13 cellular contexts compared by ENCODE assay signal in genomic region chr3:101484805-101485620, GRCh38. TPM values are rescaled to one million over a fixed set of nuclear protein-coding genes. Genes with fewer than 3 reads are reported as not detected.
A peak's percentile ranks its signal among the peaks of the same experiment; 100 is the strongest.
DNase-seq lines count a peak whose midpoint lies in the region; ATAC-seq and TF ChIP-seq lines count a peak whose summit lies in the region.
"Had no signal": no experiment of that assay in that cellular context is flagged by ENCODE, and none has a peak within 500 bp of the region (broad histone marks: within the 10 kb centered on the region; RNA-seq: fewer than 3 reads in every experiment).

No MANE protein-coding gene starts in this region.

- H3K9me3 Mint-ChIP-seq in central memory CD8-positive, alpha-beta T cell: no peaks in the 10 kb centered on the region
- H3K9me3 Mint-ChIP-seq: T-helper 1 cell treated with Interleukin-12 subunit alpha and Interleukin-12 subunit beta and Interleukin-4 antibody, amounts not matched to agents 30 μg/mL and 1 μg/mL, for 36 hours had no signal

- H3K79me1 ChIP-seq in IMR-90 (ENCODE audit: low read depth in 1 of 2, low read length in 2 of 2) (peaks cover 11 to 13% of the 10 kb centered on the region in 2 experiments; a peak in 3 of 4 replicates), mesendoderm (ENCODE audit: low read length) (peaks cover 2% of the 10 kb centered on the region)

- in situ Hi-C loops in Caki2 (cut with HindIII; ENCODE audit: low pct_unique_long_range_greater_than_20kb, low sequenced_read_pairs) (no loop called here), IMR-90 (cut with MboI; ENCODE audit: low sequenced_read_pairs) (no loop called here)

- H4K8ac ChIP-seq in IMR-90 (ENCODE audit: low read depth in 2 of 2, low read length in 2 of 2): peak overlapping the region in 1 of 2 experiments; percentile 56; a peak in 1 of 4 replicates
- H4K8ac ChIP-seq in mesendoderm (ENCODE audit: low read depth, low read length): no peak overlapping the region

- H3K56ac ChIP-seq in IMR-90 (ENCODE audit: extremely low read depth, insufficient read depth, low read length): no peak overlapping the region
- H3K56ac ChIP-seq in mesendoderm (ENCODE audit: low read length): no peak overlapping the region

- H3K27ac ChIP-seq in IMR-90 (ENCODE audit: insufficient read depth, low read length) (no peak overlapping the region), mesendoderm (ENCODE audit: low read depth, low read length) (no peak overlapping the region), left lung (no peak overlapping the region), adrenal gland (no peak overlapping the region)
- H3K27ac ChIP-seq: vagina had no signal

- no peak overlapping the region for H2BK120ac ChIP-seq in IMR-90 (ENCODE audit: low read depth, low read length)
- H2BK120ac ChIP-seq in mesendoderm (ENCODE audit: low read depth, low read length): peak overlapping the region; percentile 29

- peak overlapping the region; percentile 14 for H2AFZ ChIP-seq in IMR-90 (replicated peaks; ENCODE audit: low read length, poor library complexity)

- H3K9ac ChIP-seq in IMR-90 (ENCODE audit: low read depth, low read length) (no peak overlapping the region), mesendoderm (ENCODE audit: low read length) (no peak overlapping the region)

- no peak for TF ChIP-seq POLR2A in IMR-90 (IDR thresholded peaks at IDR 0.05; ENCODE audit: low read depth, low read length)
- TF ChIP-seq POLR2A in adrenal gland (IDR thresholded peaks at IDR 0.05): no peak

- no peak overlapping the region for H3K14ac ChIP-seq in IMR-90 (replicated peaks; ENCODE audit: low read depth, low read length)

- H3K27me3 Mint-ChIP-seq in central memory CD8-positive, alpha-beta T cell: no peaks in the 10 kb centered on the region

- H3K4me3 ChIP-seq in IMR-90 (ENCODE audit: insufficient read depth, low read depth, low read length): no peak overlapping the region
- H3K4me3 ChIP-seq in mesendoderm (ENCODE audit: low read length): no peak overlapping the region
- H3K4me3 ChIP-seq in left lung: no peak overlapping the region
- H3K4me3 ChIP-seq in adrenal gland: no peak overlapping the region
- H3K4me3 ChIP-seq: vagina had no signal

- 100% methylated on average over 1 of the region's 8 CpGs; no CpG with 5 or more reads in 1 of the 2 experiments for WGBS in IMR-90 (ENCODE audit: extremely low coverage in 2 of 2, insufficient read length in 1 of 2), 2 experiments
- WGBS in mesendoderm (ENCODE audit: extremely low coverage, insufficient coverage, low lambda C conversion rate): no CpG with 5 or more reads among the region's 8 CpGs
- 90 to 94% (median 92%) methylated on average over 6 to 8 of the region's 8 CpGs for WGBS in adrenal gland, 4 donors

- no peak overlapping the region; the same call in 1 of the 2 replicates for H4K5ac ChIP-seq in IMR-90 (ENCODE audit: low read depth, low read length)
- no peak overlapping the region for H4K5ac ChIP-seq in mesendoderm (ENCODE audit: low read length)

- dilution Hi-C loops in IMR-90 (cut with HindIII; ENCODE audit: low sequenced_read_pairs, unreplicated experiment): no loop called here

- TF ChIP-seq RAD21 in IMR-90 (IDR thresholded peaks at IDR 0.05; ENCODE audit: low read length): no peak

- H3K18ac ChIP-seq in IMR-90 (ENCODE audit: low read depth, low read length) (no peak overlapping the region), mesendoderm (ENCODE audit: low read length) (peak overlapping the region; percentile 68)

- no peak overlapping the region for H2BK20ac ChIP-seq in IMR-90 (ENCODE audit: low read depth, low read length)

- H3K4me1 Mint-ChIP-seq in central memory CD8-positive, alpha-beta T cell: peaks cover 70% of the 10 kb centered on the region

- peaks cover 18% of the 10 kb centered on the region for H3K36me3 Mint-ChIP-seq in central memory CD8-positive, alpha-beta T cell (ENCODE audit: insufficient read depth)

- peak overlapping the region; percentile 77 for H3K27ac Mint-ChIP-seq in central memory CD8-positive, alpha-beta T cell (ENCODE audit: low read depth)
- H3K27ac Mint-ChIP-seq: T-helper 1 cell treated with Interleukin-12 subunit alpha and Interleukin-12 subunit beta and Interleukin-4 antibody, amounts not matched to agents 30 μg/mL and 1 μg/mL, for 36 hours had no signal

- no TSS peak for BruUV-seq in IMR-90 (replicated peaks; lab: Mats Ljungman, UMichigan)

- no peaks in the 10 kb centered on the region for H3K4me1 ChIP-seq in IMR-90 (ENCODE audit: control insufficient read depth, insufficient read depth, low read length)
- H3K4me1 ChIP-seq in mesendoderm (ENCODE audit: control insufficient read depth, low read depth, low read length): no peaks in the 10 kb centered on the region
- no peaks in the 10 kb centered on the region for H3K4me1 ChIP-seq in left lung
- peaks cover 0 to 9% of the 10 kb centered on the region in 2 donors for H3K4me1 ChIP-seq in adrenal gland (replicated peaks in 1 of 2)

- H3K4me2 ChIP-seq in IMR-90 (ENCODE audit: low read depth, low read length) (no peak overlapping the region), mesendoderm (ENCODE audit: low read length) (no peak overlapping the region)

- H3K27me3 ChIP-seq in IMR-90 (ENCODE audit: control insufficient read depth, insufficient read depth, low read length) (no peaks in the 10 kb centered on the region), mesendoderm (ENCODE audit: insufficient read depth, low read length, poor library complexity) (no peaks in the 10 kb centered on the region), left lung (no peaks in the 10 kb centered on the region), adrenal gland (no peaks in the 10 kb centered on the region)
- H3K27me3 ChIP-seq: vagina had no signal

- no peak overlapping the region for H2BK15ac ChIP-seq in IMR-90 (ENCODE audit: low read depth, low read length)
- H2BK15ac ChIP-seq in mesendoderm (replicated peaks; ENCODE audit: low read depth): no peak overlapping the region

- H4K91ac ChIP-seq in IMR-90 (ENCODE audit: insufficient read depth, low read depth, low read length): no peak overlapping the region

- H3K9me3 ChIP-seq in IMR-90 (ENCODE audit: control insufficient read depth, insufficient read depth, low read length): no peaks in the 10 kb centered on the region
- peaks cover 0 to 8% of the 10 kb centered on the region in 2 donors for H3K9me3 ChIP-seq in left lung
- no peaks in the 10 kb centered on the region for H3K9me3 ChIP-seq in adrenal gland (replicated peaks in 1 of 3)

- H3K23ac ChIP-seq in IMR-90 (ENCODE audit: low read depth, low read length) (no peak overlapping the region), mesendoderm (ENCODE audit: low read length) (no peak overlapping the region)

- H3K36me3 ChIP-seq in IMR-90 (ENCODE audit: control insufficient read depth, insufficient read depth, low read length) (no peaks in the 10 kb centered on the region), mesendoderm (ENCODE audit: control insufficient read depth, insufficient read depth, low read length) (no peaks in the 10 kb centered on the region), left lung (peaks cover 0 to 20% of the 10 kb centered on the region in 2 donors), adrenal gland (replicated peaks in 1 of 2) (peaks cover 0 to 9% of the 10 kb centered on the region in 2 donors)

- H2BK5ac ChIP-seq in IMR-90 (ENCODE audit: low read depth, low read length, poor library complexity, severe bottlenecking) (peak overlapping the region; percentile 8), mesendoderm (ENCODE audit: low read length) (no peak overlapping the region)

- H2AK5ac ChIP-seq in IMR-90 (ENCODE audit: low read depth, low read length): no peak overlapping the region
- H2AK5ac ChIP-seq in mesendoderm (ENCODE audit: low read length): no peak overlapping the region

- no peak for TF ChIP-seq CTCF in IMR-90 (conservative IDR thresholded peaks at IDR 0.05; ENCODE audit: low read depth, low read length)
- no peak for TF ChIP-seq CTCF in left lung (IDR thresholded peaks at IDR 0.05)
- TF ChIP-seq CTCF in adrenal gland (IDR thresholded peaks at IDR 0.05): no peak

- H3K4me3 Mint-ChIP-seq in central memory CD8-positive, alpha-beta T cell: no peak overlapping the region
- H3K4me3 Mint-ChIP-seq: T-helper 1 cell treated with Interleukin-12 subunit alpha and Interleukin-12 subunit beta and Interleukin-4 antibody, amounts not matched to agents 30 μg/mL and 1 μg/mL, for 36 hours had no signal

- H2AK9ac ChIP-seq in IMR-90 (replicated peaks; ENCODE audit: low read depth, low read length, poor library complexity): no peak overlapping the region

- peak; percentile 77 for ATAC-seq in IMR-90 (ENCODE audit: low read depth)
- no peak for ATAC-seq in central memory CD8-positive, alpha-beta T cell (replicated peaks; ENCODE audit: extremely low read depth, poor library complexity, severe bottlenecking)
- ATAC-seq in left lung: no peak
- no peak for ATAC-seq in HG03520 (IDR thresholded peaks at IDR 0.05; ENCODE audit: unreplicated experiment)

- no peaks in the 10 kb centered on the region for H4K20me1 ChIP-seq in IMR-90 (ENCODE audit: insufficient read depth, low read length)

- peak; percentile 11 for DNase-seq in Caki2 (ENCODE audit: low read depth)
- DNase-seq in IMR-90: peak; percentile 63
- DNase-seq in central memory CD8-positive, alpha-beta T cell (ENCODE audit: low spot score in 2 of 2): no peak
- peak; percentile 60 for DNase-seq in mesendoderm
- no peak for DNase-seq in occipital lobe (lab: John Stamatoyannopoulos, UW)
- no peak for DNase-seq in left lung
- DNase-seq in adrenal gland: no peak
- DNase-seq: activated CD8-positive, alpha-beta memory T cell treated with anti-CD3 and anti-CD28 coated beads, Interleukin-2, amount 50 U/mL, for 48 hours; DMS79; NCI-H748 treated with DMSO at 0.1 percent for 48 hours had no signal

- H3K79me2 ChIP-seq in mesendoderm (ENCODE audit: control insufficient read depth, insufficient read depth, low read length): no peaks in the 10 kb centered on the region

- H3K4ac ChIP-seq in IMR-90 (ENCODE audit: low read depth, low read length) (no peak overlapping the region; the same call in 1 of the 2 replicates), mesendoderm (ENCODE audit: low read depth, low read length) (peak overlapping the region; percentile 78)

- CTCF ChIA-PET in IMR-90 (lab: Yijun Ruan, JAX): interaction anchor here (0.8 to 1.2 kb wide), 2 partner anchors 19 to 28 kb away, joined by 3 to 5 read pairs; no protein-coding TSS in a partner anchor

- no peaks in the 10 kb centered on the region for H3K9me1 ChIP-seq in IMR-90 (ENCODE audit: insufficient read depth, low read length)

- POLR2A ChIA-PET in IMR-90 (lab: Charles Lee; ENCODE audit: unreplicated experiment): no interaction called here

- intact Hi-C loops in IMR-90 (cut with micrococcal nuclease): no loop called here
- intact Hi-C loops in left lung (cut with DNase I): no loop called here
- intact Hi-C loops in adrenal gland (cut with DNase I): no loop called here

RNA-seq across cellular contexts. Expression of gene SENP7, which starts 28.0 kb away (rescaled TPM):
- total RNA-seq in Caki2 (2014; rRNA removed; shearing (Covaris generic); ENCODE audit: low replicate concordance): 1.2 and 2.7 TPM in 2 replicates
- total RNA-seq in IMR-90 (2012; rRNA removed): 8.4 and 14.7 TPM in 2 replicates
- polyA plus RNA-seq in IMR-90 (2012; rRNA removed): 4.4 and 5.5 TPM in 2 replicates
- polyA plus RNA-seq in IMR-90 (2012; cell fraction: cytosol; rRNA removed): 0.20 and 0.26 TPM in 2 replicates
- polyA plus RNA-seq in IMR-90 (2012; cell fraction: nucleus; rRNA removed; ENCODE audit: low replicate concordance): 2.2 and 23.6 TPM in 2 replicates
- polyA plus RNA-seq in mesendoderm (2013, experiment 1 of 2): 3.7 TPM
- polyA plus RNA-seq in mesendoderm (2013, experiment 2 of 2): 3.6 TPM
- 107 TPM for total RNA-seq in occipital lobe
- 10 to 100 TPM; 13.2 to 15.8 TPM for total RNA-seq in left lung
- 10 to 100 TPM in 5 of 8 donors, 1 to 10 TPM in 3; 6.2 to 23.3 (median 12.7) TPM for total RNA-seq in adrenal gland
- polyA plus RNA-seq in adrenal gland: 10 to 100 TPM in 1 of 3 donors, 1 to 10 TPM in 2; 7.0 to 12.9 (median 10.0) TPM

Comparison
In these comparisons a context has a peak if more than half of its experiments do, and no peak if none do; other contexts are left out.
1. DNase-seq: peak in Caki2 (single experiment), IMR-90 (single experiment) and mesendoderm (single experiment); none in central memory CD8-positive, alpha-beta T cell (0 of 2), occipital lobe (single experiment), left lung (0 of 2) and adrenal gland (0 of 7).